1 cellular context compared by ENCODE assay signal in the genomic region with DNA sequence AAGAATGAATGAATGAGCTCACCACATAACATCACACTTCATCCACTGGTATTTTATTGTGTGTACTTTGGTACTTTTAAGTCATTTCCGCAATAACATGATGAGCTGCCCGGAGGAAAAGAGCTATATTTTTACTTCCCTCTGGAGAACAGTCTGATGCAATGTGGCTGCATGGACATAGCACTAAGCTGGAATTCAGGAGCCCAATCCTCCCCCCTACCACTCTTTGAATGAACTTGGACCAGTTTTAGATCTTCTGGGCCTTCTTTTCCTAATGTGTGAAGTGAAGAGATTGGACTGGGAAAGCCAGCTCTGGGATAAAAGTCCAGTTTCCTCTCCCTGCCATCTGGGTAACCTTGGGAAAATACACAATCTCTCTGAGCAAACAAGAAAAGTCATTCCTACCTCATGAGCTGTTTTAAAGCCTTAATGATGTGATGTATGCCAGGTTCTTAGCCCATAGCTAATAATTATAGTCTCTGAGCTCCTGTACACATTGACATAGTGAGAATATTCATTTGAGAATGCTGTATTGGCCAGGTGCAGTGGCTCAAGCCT.
TF ChIP-seq lines count a peak whose summit lies in the region.

No MANE protein-coding gene starts in this region.

TF ChIP-seq in HepG2, 621 proteins besides CTCF, POLR2A, EP300 and RAD21 (continued from another document):
- TF ChIP-seq, protein P1, sequence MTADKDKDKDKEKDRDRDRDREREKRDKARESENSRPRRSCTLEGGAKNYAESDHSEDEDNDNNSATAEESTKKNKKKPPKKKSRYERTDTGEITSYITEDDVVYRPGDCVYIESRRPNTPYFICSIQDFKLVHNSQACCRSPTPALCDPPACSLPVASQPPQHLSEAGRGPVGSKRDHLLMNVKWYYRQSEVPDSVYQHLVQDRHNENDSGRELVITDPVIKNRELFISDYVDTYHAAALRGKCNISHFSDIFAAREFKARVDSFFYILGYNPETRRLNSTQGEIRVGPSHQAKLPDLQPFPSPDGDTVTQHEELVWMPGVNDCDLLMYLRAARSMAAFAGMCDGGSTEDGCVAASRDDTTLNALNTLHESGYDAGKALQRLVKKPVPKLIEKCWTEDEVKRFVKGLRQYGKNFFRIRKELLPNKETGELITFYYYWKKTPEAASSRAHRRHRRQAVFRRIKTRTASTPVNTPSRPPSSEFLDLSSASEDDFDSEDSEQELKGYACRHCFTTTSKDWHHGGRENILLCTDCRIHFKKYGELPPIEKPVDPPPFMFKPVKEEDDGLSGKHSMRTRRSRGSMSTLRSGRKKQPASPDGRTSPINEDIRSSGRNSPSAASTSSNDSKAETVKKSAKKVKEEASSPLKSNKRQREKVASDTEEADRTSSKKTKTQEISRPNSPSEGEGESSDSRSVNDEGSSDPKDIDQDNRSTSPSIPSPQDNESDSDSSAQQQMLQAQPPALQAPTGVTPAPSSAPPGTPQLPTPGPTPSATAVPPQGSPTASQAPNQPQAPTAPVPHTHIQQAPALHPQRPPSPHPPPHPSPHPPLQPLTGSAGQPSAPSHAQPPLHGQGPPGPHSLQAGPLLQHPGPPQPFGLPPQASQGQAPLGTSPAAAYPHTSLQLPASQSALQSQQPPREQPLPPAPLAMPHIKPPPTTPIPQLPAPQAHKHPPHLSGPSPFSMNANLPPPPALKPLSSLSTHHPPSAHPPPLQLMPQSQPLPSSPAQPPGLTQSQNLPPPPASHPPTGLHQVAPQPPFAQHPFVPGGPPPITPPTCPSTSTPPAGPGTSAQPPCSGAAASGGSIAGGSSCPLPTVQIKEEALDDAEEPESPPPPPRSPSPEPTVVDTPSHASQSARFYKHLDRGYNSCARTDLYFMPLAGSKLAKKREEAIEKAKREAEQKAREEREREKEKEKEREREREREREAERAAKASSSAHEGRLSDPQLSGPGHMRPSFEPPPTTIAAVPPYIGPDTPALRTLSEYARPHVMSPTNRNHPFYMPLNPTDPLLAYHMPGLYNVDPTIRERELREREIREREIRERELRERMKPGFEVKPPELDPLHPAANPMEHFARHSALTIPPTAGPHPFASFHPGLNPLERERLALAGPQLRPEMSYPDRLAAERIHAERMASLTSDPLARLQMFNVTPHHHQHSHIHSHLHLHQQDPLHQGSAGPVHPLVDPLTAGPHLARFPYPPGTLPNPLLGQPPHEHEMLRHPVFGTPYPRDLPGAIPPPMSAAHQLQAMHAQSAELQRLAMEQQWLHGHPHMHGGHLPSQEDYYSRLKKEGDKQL (CRISPR knock-in tag; IDR thresholded peaks at IDR 0.05; ENCODE audit: low read depth): 0 out of 2 replicates have a peak, but pooled peaks have one; percentile 48
- TF ChIP-seq PHF8 (CRISPR knock-in tag; IDR thresholded peaks at IDR 0.05) (no peak), PCBP2 (optimal IDR thresholded peaks at IDR 0.05; ENCODE audit: low read depth, low read length, poor library complexity, severe bottlenecking) (no peak), GABPA (IDR thresholded peaks at IDR 0.05; ENCODE audit: low read depth, low read length) (no peak), GABPA (CRISPR knock-in tag; IDR thresholded peaks at IDR 0.05; ENCODE audit: low read depth) (peak; percentile 55), ZNF251 (CRISPR knock-in tag; IDR thresholded peaks at IDR 0.05) (no peak), HIVEP1 (CRISPR knock-in tag; IDR thresholded peaks at IDR 0.05) (no peak)
- TF ChIP-seq, protein P2, sequence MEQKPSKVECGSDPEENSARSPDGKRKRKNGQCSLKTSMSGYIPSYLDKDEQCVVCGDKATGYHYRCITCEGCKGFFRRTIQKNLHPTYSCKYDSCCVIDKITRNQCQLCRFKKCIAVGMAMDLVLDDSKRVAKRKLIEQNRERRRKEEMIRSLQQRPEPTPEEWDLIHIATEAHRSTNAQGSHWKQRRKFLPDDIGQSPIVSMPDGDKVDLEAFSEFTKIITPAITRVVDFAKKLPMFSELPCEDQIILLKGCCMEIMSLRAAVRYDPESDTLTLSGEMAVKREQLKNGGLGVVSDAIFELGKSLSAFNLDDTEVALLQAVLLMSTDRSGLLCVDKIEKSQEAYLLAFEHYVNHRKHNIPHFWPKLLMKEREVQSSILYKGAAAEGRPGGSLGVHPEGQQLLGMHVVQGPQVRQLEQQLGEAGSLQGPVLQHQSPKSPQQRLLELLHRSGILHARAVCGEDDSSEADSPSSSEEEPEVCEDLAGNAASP (CRISPR knock-in tag; IDR thresholded peaks at IDR 0.05; ENCODE audit: borderline replicate concordance): 0 out of 2 replicates have a peak, but pooled peaks have one; percentile 17
- TF ChIP-seq, protein P3, sequence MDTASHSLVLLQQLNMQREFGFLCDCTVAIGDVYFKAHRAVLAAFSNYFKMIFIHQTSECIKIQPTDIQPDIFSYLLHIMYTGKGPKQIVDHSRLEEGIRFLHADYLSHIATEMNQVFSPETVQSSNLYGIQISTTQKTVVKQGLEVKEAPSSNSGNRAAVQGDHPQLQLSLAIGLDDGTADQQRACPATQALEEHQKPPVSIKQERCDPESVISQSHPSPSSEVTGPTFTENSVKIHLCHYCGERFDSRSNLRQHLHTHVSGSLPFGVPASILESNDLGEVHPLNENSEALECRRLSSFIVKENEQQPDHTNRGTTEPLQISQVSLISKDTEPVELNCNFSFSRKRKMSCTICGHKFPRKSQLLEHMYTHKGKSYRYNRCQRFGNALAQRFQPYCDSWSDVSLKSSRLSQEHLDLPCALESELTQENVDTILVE (CRISPR knock-in tag; IDR thresholded peaks at IDR 0.05): no peak
